ENCODE assay signal across 12 cellular contexts in genomic region chr4:1199556-1200331, GRCh38. TPM values are rescaled to one million over a fixed set of nuclear protein-coding genes. Genes with fewer than 3 reads are reported as not detected.
DNase-seq lines count a peak whose midpoint lies in the region; ATAC-seq and TF ChIP-seq lines count a peak whose summit lies in the region.
"Had no signal": no experiment of that assay in that cellular context is flagged by ENCODE, and none has a peak within 500 bp of the region (broad histone marks: within the 10 kb centered on the region; RNA-seq: fewer than 3 reads in every experiment).

No MANE protein-coding gene starts in this region.

- peak overlapping the region; percentile 73 for H3K4me3 ChIP-seq in GM06990 (replicated peaks; ENCODE audit: low read depth, low read length)
- peak overlapping the region; percentile 72 for H3K4me3 ChIP-seq in fibroblast of mammary gland (ENCODE audit: control insufficient read depth, low read depth, low read length)
- peak overlapping the region in 3 of 4 donors; percentile 28 to 40 (median 34) for H3K4me3 ChIP-seq in sigmoid colon
- H3K4me3 ChIP-seq: SJSA1 had no signal

- H3K27ac ChIP-seq in sigmoid colon, result peak overlapping the region; percentile 69 to 85 (median 74)
- H3K27ac ChIP-seq: SJSA1 had no signal

- WGBS in sigmoid colon, 2 donors, result 81 to 84% methylated on average over 27 of the region's 27 CpGs

- DNase-seq in GM06990 (ENCODE audit: extremely low read depth, insufficient read length) (peak; percentile 2), WTC11 (ENCODE audit: low spot score) (peak; percentile 7), fibroblast of mammary gland (ENCODE audit: low read depth) (no peak), sigmoid colon (peak; percentile 62), SW480 (ENCODE audit: low spot score) (no peak), NCI-H1105 treated with DMSO at 0.1 percent for 48 hours (lab: John Stamatoyannopoulos, UW) (no peak), AG20443 (ENCODE audit: low spot score) (no peak)
- DNase-seq: NCI-H1436 had no signal

- TF ChIP-seq CTCF in GM06990 (IDR thresholded peaks at IDR 0.05; ENCODE audit: insufficient read depth, low read length, poor library complexity, severe bottlenecking) (no peak), WTC11 (IDR thresholded peaks at IDR 0.05) (no peak), fibroblast of mammary gland (conservative IDR thresholded peaks at IDR 0.05; ENCODE audit: control insufficient read depth, insufficient read depth, low read depth, low read length) (no peak), sigmoid colon (IDR thresholded peaks at IDR 0.05) (no peak)

- no peaks in the 10 kb centered on the region for H3K36me3 Mint-ChIP-seq in WTC11

- POLR2A ChIA-PET in WTC11 (lab: Charles Lee), result no interaction called here

- CTCF ChIA-PET in WTC11 (lab: Charles Lee), result interaction anchor here (1.4 kb wide), 1 partner anchor 86 kb away, joined by 6 read pairs; the partner anchor contains the start of gene RNF212

- no peaks in the 10 kb centered on the region for H3K4me1 Mint-ChIP-seq in WTC11
- H3K4me1 Mint-ChIP-seq: neural crest cell had no signal

- no peak for TF ChIP-seq EP300 in sigmoid colon (IDR thresholded peaks at IDR 0.05)

- no peaks in the 10 kb centered on the region for H3K9me3 Mint-ChIP-seq in WTC11
- H3K9me3 Mint-ChIP-seq: activated naive CD4-positive, alpha-beta T cell treated with anti-CD3 and anti-CD28 coated beads, Interleukin-2, amount 50 U/mL, for 72 hours; neural crest cell had no signal

- H3K4me3 Mint-ChIP-seq in WTC11, result no peak overlapping the region
- H3K4me3 Mint-ChIP-seq: neural crest cell had no signal

- intact Hi-C loops in sigmoid colon (cut with DNase I), result loop anchor here (5.0 kb wide), 1 partner anchor 32 kb away; no protein-coding TSS in a partner anchor

- H3K27ac Mint-ChIP-seq in WTC11, result no peak overlapping the region

- H3K4me1 ChIP-seq in sigmoid colon, result peaks cover 0 to 45% (median 42%) of the 10 kb centered on the region in 4 donors

- no peaks in the 10 kb centered on the region for H3K9me3 ChIP-seq in sigmoid colon
- H3K9me3 ChIP-seq: SJSA1 had no signal

- H3K27me3 Mint-ChIP-seq in WTC11 (ENCODE audit: low read depth), result no peaks in the 10 kb centered on the region

- ATAC-seq in WTC11 (no peak), HG03095 (IDR thresholded peaks at IDR 0.05; ENCODE audit: unreplicated experiment) (no peak)

- H3K27me3 ChIP-seq in GM06990 (replicated peaks; ENCODE audit: control insufficient read depth, insufficient read depth, low read length) (no peaks in the 10 kb centered on the region), sigmoid colon (no peaks in the 10 kb centered on the region)
- H3K27me3 ChIP-seq: SJSA1 had no signal

- peaks cover 5% of the 10 kb centered on the region for H3K36me3 ChIP-seq in GM06990 (ENCODE audit: control insufficient read depth, insufficient read depth, low read length)
- H3K36me3 ChIP-seq in sigmoid colon, result no peaks in the 10 kb centered on the region
- H3K36me3 ChIP-seq: SJSA1 had no signal

- TF ChIP-seq POLR2A in sigmoid colon (IDR thresholded peaks at IDR 0.05), result no peak

TF ChIP-seq in WTC11, 78 proteins besides CTCF, POLR2A, EP300 and RAD21:
- no peak for TF ChIP-seq ZNF423 (CRISPR knock-in tag; IDR thresholded peaks at IDR 0.05)
- TF ChIP-seq RELA (CRISPR knock-in tag; IDR thresholded peaks at IDR 0.05; ENCODE audit: borderline replicate concordance), result no peak
- no peak for TF ChIP-seq PRRX2 (CRISPR knock-in tag; IDR thresholded peaks at IDR 0.05)
- TF ChIP-seq MLX (CRISPR knock-in tag; IDR thresholded peaks at IDR 0.05), result no peak
- no peak for TF ChIP-seq ZNF512 (CRISPR knock-in tag; IDR thresholded peaks at IDR 0.05; ENCODE audit: borderline replicate concordance)
- TF ChIP-seq ZNF532 (CRISPR knock-in tag; IDR thresholded peaks at IDR 0.05; ENCODE audit: borderline replicate concordance), result no peak

RNA-seq across cellular contexts. Expression of gene SPON2, which starts 27.4 kb away (rescaled TPM):
- total RNA-seq in WTC11 (2021) (4.9 to 6.6 TPM (median 5.3 TPM) in 3 replicates), sigmoid colon (100 to 1,000 TPM in 1 of 4 donors, 10 to 100 TPM in 3; 33.6 to 165 (median 79.8) TPM)
- 10 to 100 TPM in 2 of 3 donors, 1 to 10 TPM in 1; 8.6 to 33.6 (median 25.2) TPM for polyA plus RNA-seq in sigmoid colon

RNA-seq across cellular contexts. Expression of gene CTBP1, which starts 49.2 kb away (rescaled TPM):
- 143 to 167 TPM (median 159 TPM) in 3 replicates for total RNA-seq in WTC11 (2021)
- total RNA-seq in sigmoid colon, result 100 to 1,000 TPM in 3 of 4 donors, 10 to 100 TPM in 1; 98.9 to 160 (median 129) TPM
- polyA plus RNA-seq in sigmoid colon, result 100 to 1,000 TPM in 1 of 3 donors, 10 to 100 TPM in 2; 67.9 to 162 (median 71.4) TPM

Comparison
In these comparisons a context has a peak if more than half of its experiments do, and no peak if none do; other contexts are left out.
1. DNase-seq: peak in GM06990 (single experiment), WTC11 (single experiment) and sigmoid colon (single experiment); none in fibroblast of mammary gland (single experiment), SW480 (single experiment), NCI-H1105 treated with DMSO at 0.1 percent for 48 hours (single experiment) and AG20443 (single experiment).
2. Peak in every context shown above with its lines, with median percentiles within 50 percentile points of each other: H3K4me3 ChIP-seq.